Comparison of ENCODE assay signal across 11 cellular contexts in the genomic region with DNA sequence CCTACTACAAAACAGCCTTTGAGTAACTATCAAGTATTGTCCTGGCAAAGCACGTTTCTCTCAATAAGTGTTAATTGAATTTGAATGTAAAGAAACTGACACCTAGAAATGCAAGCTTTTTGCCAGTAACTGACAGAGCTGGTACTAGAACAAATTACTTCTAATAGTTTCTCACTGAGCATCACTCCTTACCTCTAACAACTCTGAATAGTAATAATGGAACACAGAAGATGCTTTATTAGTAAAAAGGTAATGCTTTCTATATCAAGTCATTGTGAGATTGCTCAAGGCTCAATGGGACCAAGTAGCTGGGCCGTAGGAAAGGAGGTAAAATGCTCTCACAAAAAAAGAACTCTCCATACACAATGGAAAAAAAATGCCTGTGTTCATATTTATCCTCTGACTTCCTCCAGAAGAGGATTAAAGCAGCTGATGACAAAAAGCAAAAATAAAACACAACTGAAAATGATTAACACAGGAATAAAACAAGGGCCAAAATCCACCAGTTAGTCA. TPM values are rescaled to one million over a fixed set of nuclear protein-coding genes. Genes with fewer than 3 reads are reported as not detected.
A peak's percentile ranks its signal among the peaks of the same experiment; 100 is the strongest.
DNase-seq lines count a peak whose midpoint lies in the region; ATAC-seq and TF ChIP-seq lines count a peak whose summit lies in the region.
"Had no signal": no experiment of that assay in that cellular context is flagged by ENCODE, and none has a peak within 500 bp of the region (broad histone marks: within the 10 kb centered on the region; RNA-seq: fewer than 3 reads in every experiment).

No MANE protein-coding gene starts in this region.

- H3K27me3 ChIP-seq in HAP-1 (ENCODE audit: low read depth), result no peaks in the 10 kb centered on the region

- no peaks in the 10 kb centered on the region for H3K4me1 ChIP-seq in HAP-1

- peaks cover 21% of the 10 kb centered on the region for H3K36me3 Mint-ChIP-seq in activated T-helper 1 cell treated with anti-CD3 and anti-CD28 coated beads, Interleukin-12 subunit alpha, Interleukin-12 subunit beta, Interleukin-2, Interleukin-4 antibody, amounts not matched to agents 30 ng/mL and 10 ng/mL and 1 ng/mL, durations not matched to agents 14 hours and 24 hours and 36 hours (ENCODE audit: low read depth)

- in situ Hi-C loops in HAP-1 (cut with MboI; ENCODE audit: low sequenced_read_pairs), result no loop called here

- no peaks in the 10 kb centered on the region for H3K9me3 ChIP-seq in HAP-1

- H3K27ac Mint-ChIP-seq in activated T-helper 1 cell treated with anti-CD3 and anti-CD28 coated beads, Interleukin-12 subunit alpha, Interleukin-12 subunit beta, Interleukin-2, Interleukin-4 antibody, amounts not matched to agents 30 ng/mL and 10 ng/mL and 1 ng/mL, durations not matched to agents 14 hours and 24 hours and 36 hours, result peak overlapping the region; percentile 75

- intact Hi-C loops in activated T-helper 1 cell treated with anti-CD3 and anti-CD28 coated beads, Interleukin-12 subunit alpha, Interleukin-12 subunit beta, Interleukin-2, Interleukin-4 antibody, amounts not matched to agents 30 ng/mL and 10 ng/mL and 1 ng/mL, durations not matched to agents 14 hours and 24 hours and 36 hours (cut with micrococcal nuclease), result loop anchor here (1.0 kb wide), 2 partner anchors 9 to 12 kb away; a partner anchor contains a TSS

- TF ChIP-seq CTCF in foreskin fibroblast (IDR thresholded peaks at IDR 0.05; ENCODE audit: low read depth, low read length), result no peak

- H3K36me3 ChIP-seq in HAP-1 (replicated peaks), result no peaks in the 10 kb centered on the region

- peak; percentile 37 for ATAC-seq in GM18508 (IDR thresholded peaks at IDR 0.05; ENCODE audit: insufficient read depth, unreplicated experiment)
- peak; percentile 40 for ATAC-seq in GM21360 (IDR thresholded peaks at IDR 0.05; ENCODE audit: unreplicated experiment)
- peak; percentile 38 for ATAC-seq in HG03025 (IDR thresholded peaks at IDR 0.05; ENCODE audit: low FRiP score, unreplicated experiment)
- ATAC-seq: left lobe of liver had no signal

- H3K9me3 Mint-ChIP-seq in activated T-helper 1 cell treated with anti-CD3 and anti-CD28 coated beads, Interleukin-12 subunit alpha, Interleukin-12 subunit beta, Interleukin-2, Interleukin-4 antibody, amounts not matched to agents 30 ng/mL and 10 ng/mL and 1 ng/mL, durations not matched to agents 14 hours and 24 hours and 36 hours, result peaks cover 21% of the 10 kb centered on the region

- H3K4me3 ChIP-seq in HAP-1 (no peak overlapping the region), foreskin fibroblast (ENCODE audit: low read depth in 1 of 2, low read length in 2 of 2) (no peak overlapping the region)

- no peak for DNase-seq in activated T-helper 1 cell treated with anti-CD3 and anti-CD28 coated beads, Interleukin-12 subunit alpha, Interleukin-12 subunit beta, Interleukin-2, Interleukin-4 antibody, amounts not matched to agents 30 ng/mL and 10 ng/mL and 1 ng/mL, durations not matched to agents 14 hours and 24 hours and 36 hours (ENCODE audit: low spot score)
- DNase-seq in OCI-M1 (lab: John Stamatoyannopoulos, UW) (no peak), NCI-H2029 (lab: John Stamatoyannopoulos, UW) (no peak), HAP-1 (ENCODE audit: low spot score in 2 of 2) (no peak), foreskin fibroblast (no peak)
- DNase-seq: KBM-7 had no signal

- peaks cover 2% of the 10 kb centered on the region for H3K27me3 Mint-ChIP-seq in activated T-helper 1 cell treated with anti-CD3 and anti-CD28 coated beads, Interleukin-12 subunit alpha, Interleukin-12 subunit beta, Interleukin-2, Interleukin-4 antibody, amounts not matched to agents 30 ng/mL and 10 ng/mL and 1 ng/mL, durations not matched to agents 14 hours and 24 hours and 36 hours (ENCODE audit: insufficient read depth)

- H3K4me1 Mint-ChIP-seq in activated T-helper 1 cell treated with anti-CD3 and anti-CD28 coated beads, Interleukin-12 subunit alpha, Interleukin-12 subunit beta, Interleukin-2, Interleukin-4 antibody, amounts not matched to agents 30 ng/mL and 10 ng/mL and 1 ng/mL, durations not matched to agents 14 hours and 24 hours and 36 hours (ENCODE audit: low read depth), result peaks cover 33% of the 10 kb centered on the region

- H3K4me3 Mint-ChIP-seq in activated T-helper 1 cell treated with anti-CD3 and anti-CD28 coated beads, Interleukin-12 subunit alpha, Interleukin-12 subunit beta, Interleukin-2, Interleukin-4 antibody, amounts not matched to agents 30 ng/mL and 10 ng/mL and 1 ng/mL, durations not matched to agents 14 hours and 24 hours and 36 hours, result peak overlapping the region; percentile 38

RNA-seq across cellular contexts. Expression of a gene that starts 11.8 kb away (rescaled TPM):
- total RNA-seq in activated T-helper 1 cell treated with anti-CD3 and anti-CD28 coated beads, Interleukin-12 subunit alpha, Interleukin-12 subunit beta, Interleukin-2, Interleukin-4 antibody, amounts not matched to agents 30 ng/mL and 10 ng/mL and 1 ng/mL, durations not matched to agents 14 hours and 24 hours and 36 hours, result 3.6 and 4.1 TPM in 2 replicates
- total RNA-seq: NCI-H460 had no signal
